Comparison of ENCODE assay signal across 1 cellular context in the genomic region with DNA sequence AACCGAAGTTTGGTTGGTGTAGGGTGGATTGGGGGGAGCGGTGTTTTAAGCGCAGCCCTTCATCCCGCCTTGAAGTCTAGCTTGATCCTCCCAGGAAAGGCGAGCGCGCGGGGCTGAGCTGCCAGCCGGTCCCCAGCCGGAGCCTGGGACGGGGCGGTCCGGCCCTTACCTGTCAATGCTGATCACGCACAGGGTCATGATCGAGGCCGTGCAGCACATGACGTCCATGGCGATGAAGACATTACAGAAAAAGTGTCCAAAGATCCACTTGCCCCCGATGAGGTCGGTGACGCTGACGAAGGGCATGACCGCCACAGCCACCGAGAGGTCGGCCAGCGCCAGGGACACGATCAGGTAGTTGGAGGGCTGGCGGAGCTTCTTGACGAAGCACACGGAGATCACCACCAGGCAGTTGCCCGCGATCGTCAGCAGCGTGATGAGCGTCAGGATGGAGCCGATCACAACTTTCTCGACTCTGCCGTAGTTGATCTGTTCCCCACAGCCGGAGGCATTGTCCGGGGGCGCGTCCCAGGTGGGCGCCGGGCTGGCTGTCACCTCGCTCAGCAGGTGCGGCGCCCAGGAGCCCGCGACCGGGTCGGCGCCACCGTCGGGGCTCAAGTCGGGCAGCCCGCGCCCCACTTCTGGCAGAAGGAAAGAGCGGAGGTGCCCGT.
TF ChIP-seq lines count a peak whose summit lies in the region.

No MANE protein-coding gene starts in this region.

TF ChIP-seq in HEK293, 187 proteins besides CTCF, POLR2A, EP300 and RAD21 (continued from another document):
- TF ChIP-seq ZNF239 (tag by site-specific recombination; IDR thresholded peaks at IDR 0.05) (no peak), ZNF548 (tag by site-specific recombination; IDR thresholded peaks at IDR 0.05) (no peak), ZNF302 (tag by site-specific recombination; IDR thresholded peaks at IDR 0.05; ENCODE audit: low read depth) (no peak), ZNF585B (tag by site-specific recombination; IDR thresholded peaks at IDR 0.05) (no peak), KLF16 (tag by site-specific recombination; IDR thresholded peaks at IDR 0.05) (no peak), ZNF221 (tag by site-specific recombination; IDR thresholded peaks at IDR 0.05; ENCODE audit: borderline replicate concordance) (no peak), ZBTB8A (tag by site-specific recombination; IDR thresholded peaks at IDR 0.05) (0 out of 2 replicates have a peak, but pooled peaks have one; percentile 25), ZNF324 (tag by site-specific recombination; IDR thresholded peaks at IDR 0.05) (no peak), ZNF529 (tag by site-specific recombination; IDR thresholded peaks at IDR 0.05; ENCODE audit: insufficient replicate concordance) (no peak), ZBTB26 (tag by site-specific recombination; optimal IDR thresholded peaks at IDR 0.05) (no peak), ZBTB20 (tag by site-specific recombination; IDR thresholded peaks at IDR 0.05) (peak; percentile 19; the same call in 1 of the 2 replicates), ZNF26 (tag by site-specific recombination; IDR thresholded peaks at IDR 0.05) (no peak), OSR2 (tag by site-specific recombination; IDR thresholded peaks at IDR 0.05) (no peak), YY1 (tag by site-specific recombination; IDR thresholded peaks at IDR 0.05) (no peak), ZNF311 (tag by site-specific recombination; IDR thresholded peaks at IDR 0.05; ENCODE audit: borderline replicate concordance) (no peak)
- TF ChIP-seq, protein P1, sequence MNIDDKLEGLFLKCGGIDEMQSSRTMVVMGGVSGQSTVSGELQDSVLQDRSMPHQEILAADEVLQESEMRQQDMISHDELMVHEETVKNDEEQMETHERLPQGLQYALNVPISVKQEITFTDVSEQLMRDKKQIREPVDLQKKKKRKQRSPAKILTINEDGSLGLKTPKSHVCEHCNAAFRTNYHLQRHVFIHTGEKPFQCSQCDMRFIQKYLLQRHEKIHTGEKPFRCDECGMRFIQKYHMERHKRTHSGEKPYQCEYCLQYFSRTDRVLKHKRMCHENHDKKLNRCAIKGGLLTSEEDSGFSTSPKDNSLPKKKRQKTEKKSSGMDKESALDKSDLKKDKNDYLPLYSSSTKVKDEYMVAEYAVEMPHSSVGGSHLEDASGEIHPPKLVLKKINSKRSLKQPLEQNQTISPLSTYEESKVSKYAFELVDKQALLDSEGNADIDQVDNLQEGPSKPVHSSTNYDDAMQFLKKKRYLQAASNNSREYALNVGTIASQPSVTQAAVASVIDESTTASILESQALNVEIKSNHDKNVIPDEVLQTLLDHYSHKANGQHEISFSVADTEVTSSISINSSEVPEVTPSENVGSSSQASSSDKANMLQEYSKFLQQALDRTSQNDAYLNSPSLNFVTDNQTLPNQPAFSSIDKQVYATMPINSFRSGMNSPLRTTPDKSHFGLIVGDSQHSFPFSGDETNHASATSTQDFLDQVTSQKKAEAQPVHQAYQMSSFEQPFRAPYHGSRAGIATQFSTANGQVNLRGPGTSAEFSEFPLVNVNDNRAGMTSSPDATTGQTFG (tag by site-specific recombination; IDR thresholded peaks at IDR 0.05; ENCODE audit: borderline replicate concordance), result no peak
- TF ChIP-seq, protein P2, sequence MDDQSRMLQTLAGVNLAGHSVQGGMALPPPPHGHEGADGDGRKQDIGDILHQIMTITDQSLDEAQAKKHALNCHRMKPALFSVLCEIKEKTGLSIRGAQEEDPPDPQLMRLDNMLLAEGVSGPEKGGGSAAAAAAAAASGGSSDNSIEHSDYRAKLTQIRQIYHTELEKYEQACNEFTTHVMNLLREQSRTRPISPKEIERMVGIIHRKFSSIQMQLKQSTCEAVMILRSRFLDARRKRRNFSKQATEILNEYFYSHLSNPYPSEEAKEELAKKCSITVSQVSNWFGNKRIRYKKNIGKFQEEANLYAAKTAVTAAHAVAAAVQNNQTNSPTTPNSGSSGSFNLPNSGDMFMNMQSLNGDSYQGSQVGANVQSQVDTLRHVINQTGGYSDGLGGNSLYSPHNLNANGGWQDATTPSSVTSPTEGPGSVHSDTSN (CRISPR knock-in tag; IDR thresholded peaks at IDR 0.05), result no peak
- TF ChIP-seq, protein P3, sequence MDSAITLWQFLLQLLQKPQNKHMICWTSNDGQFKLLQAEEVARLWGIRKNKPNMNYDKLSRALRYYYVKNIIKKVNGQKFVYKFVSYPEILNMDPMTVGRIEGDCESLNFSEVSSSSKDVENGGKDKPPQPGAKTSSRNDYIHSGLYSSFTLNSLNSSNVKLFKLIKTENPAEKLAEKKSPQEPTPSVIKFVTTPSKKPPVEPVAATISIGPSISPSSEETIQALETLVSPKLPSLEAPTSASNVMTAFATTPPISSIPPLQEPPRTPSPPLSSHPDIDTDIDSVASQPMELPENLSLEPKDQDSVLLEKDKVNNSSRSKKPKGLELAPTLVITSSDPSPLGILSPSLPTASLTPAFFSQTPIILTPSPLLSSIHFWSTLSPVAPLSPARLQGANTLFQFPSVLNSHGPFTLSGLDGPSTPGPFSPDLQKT (IDR thresholded peaks at IDR 0.05; ENCODE audit: borderline replicate concordance, low read depth, low read length), result no peak
